Comparison of ENCODE assay signal across 1 cellular context in the genomic region with DNA sequence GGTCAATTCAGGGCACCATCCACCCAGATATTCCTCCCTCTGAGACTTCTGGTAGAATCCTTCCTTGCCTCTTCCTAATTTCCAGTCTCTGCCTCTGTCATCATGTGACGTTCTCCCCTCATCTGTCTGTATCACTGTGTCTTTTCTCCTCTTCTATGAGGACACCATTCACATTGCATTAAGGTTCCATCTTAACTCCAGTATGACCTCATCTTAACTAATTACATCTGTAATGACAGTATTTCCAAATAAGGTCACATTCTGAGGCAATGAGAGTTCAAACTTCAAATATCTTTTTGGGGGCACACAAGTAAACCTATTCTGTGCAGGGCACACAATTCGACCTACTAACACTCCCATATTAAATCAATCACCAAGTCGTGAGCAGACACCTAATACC.
TF ChIP-seq lines count a peak whose summit lies in the region.

No MANE protein-coding gene starts in this region.

TF ChIP-seq in WTC11, 78 proteins besides CTCF, POLR2A, EP300 and RAD21 (continued from another document):
- TF ChIP-seq, protein P1, sequence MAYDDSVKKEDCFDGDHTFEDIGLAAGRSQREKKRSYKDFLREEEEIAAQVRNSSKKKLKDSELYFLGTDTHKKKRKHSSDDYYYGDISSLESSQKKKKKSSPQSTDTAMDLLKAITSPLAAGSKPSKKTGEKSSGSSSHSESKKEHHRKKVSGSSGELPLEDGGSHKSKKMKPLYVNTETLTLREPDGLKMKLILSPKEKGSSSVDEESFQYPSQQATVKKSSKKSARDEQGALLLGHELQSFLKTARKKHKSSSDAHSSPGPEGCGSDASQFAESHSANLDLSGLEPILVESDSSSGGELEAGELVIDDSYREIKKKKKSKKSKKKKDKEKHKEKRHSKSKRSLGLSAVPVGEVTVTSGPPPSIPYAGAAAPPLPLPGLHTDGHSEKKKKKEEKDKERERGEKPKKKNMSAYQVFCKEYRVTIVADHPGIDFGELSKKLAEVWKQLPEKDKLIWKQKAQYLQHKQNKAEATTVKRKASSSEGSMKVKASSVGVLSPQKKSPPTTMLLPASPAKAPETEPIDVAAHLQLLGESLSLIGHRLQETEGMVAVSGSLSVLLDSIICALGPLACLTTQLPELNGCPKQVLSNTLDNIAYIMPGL (CRISPR knock-in tag; IDR thresholded peaks at IDR 0.05): no peak
- TF ChIP-seq EMX1 (CRISPR knock-in tag; IDR thresholded peaks at IDR 0.05) (no peak), JUN (CRISPR knock-in tag; IDR thresholded peaks at IDR 0.05) (no peak), ZNF121 (CRISPR knock-in tag; IDR thresholded peaks at IDR 0.05) (no peak), ZNF232 (CRISPR knock-in tag; IDR thresholded peaks at IDR 0.05) (no peak), NR1H2 (CRISPR knock-in tag; IDR thresholded peaks at IDR 0.05) (no peak), ZNF263 (CRISPR knock-in tag; IDR thresholded peaks at IDR 0.05; ENCODE audit: low read depth) (no peak), GRHL2 (CRISPR knock-in tag; IDR thresholded peaks at IDR 0.05; ENCODE audit: insufficient replicate concordance, severe bottlenecking) (no peak), NR3C1 (CRISPR knock-in tag; conservative IDR thresholded peaks at IDR 0.05; ENCODE audit: low read depth) (no peak)
- TF ChIP-seq, protein P2, sequence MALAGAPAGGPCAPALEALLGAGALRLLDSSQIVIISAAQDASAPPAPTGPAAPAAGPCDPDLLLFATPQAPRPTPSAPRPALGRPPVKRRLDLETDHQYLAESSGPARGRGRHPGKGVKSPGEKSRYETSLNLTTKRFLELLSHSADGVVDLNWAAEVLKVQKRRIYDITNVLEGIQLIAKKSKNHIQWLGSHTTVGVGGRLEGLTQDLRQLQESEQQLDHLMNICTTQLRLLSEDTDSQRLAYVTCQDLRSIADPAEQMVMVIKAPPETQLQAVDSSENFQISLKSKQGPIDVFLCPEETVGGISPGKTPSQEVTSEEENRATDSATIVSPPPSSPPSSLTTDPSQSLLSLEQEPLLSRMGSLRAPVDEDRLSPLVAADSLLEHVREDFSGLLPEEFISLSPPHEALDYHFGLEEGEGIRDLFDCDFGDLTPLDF (CRISPR knock-in tag; IDR thresholded peaks at IDR 0.05): no peak
TF ChIP-seq in WTC11: peak in this region for 0.
